2 cellular contexts compared by ENCODE assay signal in the genomic region with DNA sequence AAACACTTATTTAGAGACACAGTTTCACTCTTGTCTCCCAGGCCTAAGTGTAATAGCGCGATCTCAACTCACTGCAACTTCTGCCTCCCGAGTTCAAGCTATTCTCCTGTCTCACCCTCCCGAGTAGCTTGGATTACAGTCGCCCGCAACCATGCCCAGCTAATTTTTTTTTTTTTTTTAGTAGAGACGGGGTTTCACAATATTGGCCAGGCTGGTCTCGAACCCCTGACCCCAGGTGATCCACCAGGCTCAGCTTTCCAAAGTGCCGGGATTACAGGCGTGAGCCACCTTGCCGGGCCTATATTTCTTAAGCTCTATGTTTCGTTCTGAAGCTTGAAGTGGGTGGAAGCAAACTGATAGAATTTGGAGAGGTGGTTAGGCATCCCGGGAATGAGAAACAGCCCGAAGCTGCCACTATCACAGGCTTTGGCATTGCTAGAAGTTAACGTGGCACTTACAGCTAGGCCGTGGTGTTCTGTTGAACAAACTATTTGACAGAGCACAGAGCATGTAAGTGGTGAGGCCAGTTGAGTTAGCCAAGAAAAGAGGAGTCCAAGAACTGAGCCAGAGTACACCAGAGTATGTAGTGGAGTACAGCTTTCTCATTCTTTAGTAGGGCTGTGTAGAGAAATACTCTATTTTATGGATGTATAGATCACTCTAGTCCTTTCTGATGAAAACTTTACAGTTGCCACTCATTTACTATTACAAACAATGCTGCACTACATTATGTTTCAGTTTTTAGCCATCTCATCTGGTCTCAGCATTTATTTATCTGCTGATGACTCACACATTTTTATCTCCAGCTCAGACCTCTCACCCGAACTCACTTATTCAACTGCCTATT.
TF ChIP-seq lines count a peak whose summit lies in the region.

No MANE protein-coding gene starts in this region.

TF ChIP-seq in GM23338, 12 proteins besides CTCF, POLR2A, EP300 and RAD21 (continued from another document):
- TF ChIP-seq, protein P1, sequence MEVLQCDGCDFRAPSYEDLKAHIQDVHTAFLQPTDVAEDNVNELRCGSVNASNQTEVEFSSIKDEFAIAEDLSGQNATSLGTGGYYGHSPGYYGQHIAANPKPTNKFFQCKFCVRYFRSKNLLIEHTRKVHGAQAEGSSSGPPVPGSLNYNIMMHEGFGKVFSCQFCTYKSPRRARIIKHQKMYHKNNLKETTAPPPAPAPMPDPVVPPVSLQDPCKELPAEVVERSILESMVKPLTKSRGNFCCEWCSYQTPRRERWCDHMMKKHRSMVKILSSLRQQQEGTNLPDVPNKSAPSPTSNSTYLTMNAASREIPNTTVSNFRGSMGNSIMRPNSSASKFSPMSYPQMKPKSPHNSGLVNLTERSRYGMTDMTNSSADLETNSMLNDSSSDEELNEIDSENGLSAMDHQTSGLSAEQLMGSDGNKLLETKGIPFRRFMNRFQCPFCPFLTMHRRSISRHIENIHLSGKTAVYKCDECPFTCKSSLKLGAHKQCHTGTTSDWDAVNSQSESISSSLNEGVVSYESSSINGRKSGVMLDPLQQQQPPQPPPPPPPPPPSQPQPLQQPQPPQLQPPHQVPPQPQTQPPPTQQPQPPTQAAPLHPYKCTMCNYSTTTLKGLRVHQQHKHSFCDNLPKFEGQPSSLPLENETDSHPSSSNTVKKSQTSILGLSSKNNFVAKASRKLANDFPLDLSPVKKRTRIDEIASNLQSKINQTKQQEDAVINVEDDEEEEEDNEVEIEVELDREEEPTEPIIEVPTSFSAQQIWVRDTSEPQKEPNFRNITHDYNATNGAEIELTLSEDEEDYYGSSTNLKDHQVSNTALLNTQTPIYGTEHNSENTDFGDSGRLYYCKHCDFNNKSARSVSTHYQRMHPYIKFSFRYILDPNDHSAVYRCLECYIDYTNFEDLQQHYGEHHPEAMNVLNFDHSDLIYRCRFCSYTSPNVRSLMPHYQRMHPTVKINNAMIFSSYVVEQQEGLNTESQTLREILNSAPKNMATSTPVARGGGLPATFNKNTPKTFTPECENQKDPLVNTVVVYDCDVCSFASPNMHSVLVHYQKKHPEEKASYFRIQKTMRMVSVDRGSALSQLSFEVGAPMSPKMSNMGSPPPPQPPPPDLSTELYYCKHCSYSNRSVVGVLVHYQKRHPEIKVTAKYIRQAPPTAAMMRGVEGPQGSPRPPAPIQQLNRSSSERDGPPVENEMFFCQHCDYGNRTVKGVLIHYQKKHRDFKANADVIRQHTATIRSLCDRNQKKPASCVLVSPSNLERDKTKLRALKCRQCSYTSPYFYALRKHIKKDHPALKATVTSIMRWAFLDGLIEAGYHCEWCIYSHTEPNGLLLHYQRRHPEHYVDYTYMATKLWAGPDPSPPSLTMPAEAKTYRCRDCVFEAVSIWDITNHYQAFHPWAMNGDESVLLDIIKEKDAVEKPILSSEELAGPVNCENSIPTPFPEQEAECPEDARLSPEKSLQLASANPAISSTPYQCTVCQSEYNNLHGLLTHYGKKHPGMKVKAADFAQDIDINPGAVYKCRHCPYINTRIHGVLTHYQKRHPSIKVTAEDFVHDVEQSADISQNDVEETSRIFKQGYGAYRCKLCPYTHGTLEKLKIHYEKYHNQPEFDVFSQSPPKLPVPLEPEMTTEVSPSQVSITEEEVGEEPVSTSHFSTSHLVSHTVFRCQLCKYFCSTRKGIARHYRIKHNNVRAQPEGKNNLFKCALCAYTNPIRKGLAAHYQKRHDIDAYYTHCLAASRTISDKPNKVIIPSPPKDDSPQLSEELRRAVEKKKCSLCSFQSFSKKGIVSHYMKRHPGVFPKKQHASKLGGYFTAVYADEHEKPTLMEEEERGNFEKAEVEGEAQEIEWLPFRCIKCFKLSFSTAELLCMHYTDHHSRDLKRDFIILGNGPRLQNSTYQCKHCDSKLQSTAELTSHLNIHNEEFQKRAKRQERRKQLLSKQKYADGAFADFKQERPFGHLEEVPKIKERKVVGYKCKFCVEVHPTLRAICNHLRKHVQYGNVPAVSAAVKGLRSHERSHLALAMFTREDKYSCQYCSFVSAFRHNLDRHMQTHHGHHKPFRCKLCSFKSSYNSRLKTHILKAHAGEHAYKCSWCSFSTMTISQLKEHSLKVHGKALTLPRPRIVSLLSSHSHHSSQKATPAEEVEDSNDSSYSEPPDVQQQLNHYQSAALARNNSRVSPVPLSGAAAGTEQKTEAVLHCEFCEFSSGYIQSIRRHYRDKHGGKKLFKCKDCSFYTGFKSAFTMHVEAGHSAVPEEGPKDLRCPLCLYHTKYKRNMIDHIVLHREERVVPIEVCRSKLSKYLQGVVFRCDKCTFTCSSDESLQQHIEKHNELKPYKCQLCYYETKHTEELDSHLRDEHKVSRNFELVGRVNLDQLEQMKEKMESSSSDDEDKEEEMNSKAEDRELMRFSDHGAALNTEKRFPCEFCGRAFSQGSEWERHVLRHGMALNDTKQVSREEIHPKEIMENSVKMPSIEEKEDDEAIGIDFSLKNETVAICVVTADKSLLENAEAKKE (CRISPR knock-in tag; IDR thresholded peaks at IDR 0.05) = no peak
- TF ChIP-seq EZH2phosphoT487 (IDR thresholded peaks at IDR 0.05; ENCODE audit: unreplicated experiment) (no peak), ZNF114 (CRISPR knock-in tag; IDR thresholded peaks at IDR 0.05) (no peak), JUNB (IDR thresholded peaks at IDR 0.05; ENCODE audit: unreplicated experiment) (no peak), CREB1 (CRISPR knock-in tag; IDR thresholded peaks at IDR 0.05; ENCODE audit: low read depth) (no peak)

TF ChIP-seq in SK-N-SH treated with all-trans-retinoic acid at 6 μM for 48 hours, 23 proteins besides CTCF, POLR2A, EP300 and RAD21 (continued from another document):
- TF ChIP-seq, protein P2, sequence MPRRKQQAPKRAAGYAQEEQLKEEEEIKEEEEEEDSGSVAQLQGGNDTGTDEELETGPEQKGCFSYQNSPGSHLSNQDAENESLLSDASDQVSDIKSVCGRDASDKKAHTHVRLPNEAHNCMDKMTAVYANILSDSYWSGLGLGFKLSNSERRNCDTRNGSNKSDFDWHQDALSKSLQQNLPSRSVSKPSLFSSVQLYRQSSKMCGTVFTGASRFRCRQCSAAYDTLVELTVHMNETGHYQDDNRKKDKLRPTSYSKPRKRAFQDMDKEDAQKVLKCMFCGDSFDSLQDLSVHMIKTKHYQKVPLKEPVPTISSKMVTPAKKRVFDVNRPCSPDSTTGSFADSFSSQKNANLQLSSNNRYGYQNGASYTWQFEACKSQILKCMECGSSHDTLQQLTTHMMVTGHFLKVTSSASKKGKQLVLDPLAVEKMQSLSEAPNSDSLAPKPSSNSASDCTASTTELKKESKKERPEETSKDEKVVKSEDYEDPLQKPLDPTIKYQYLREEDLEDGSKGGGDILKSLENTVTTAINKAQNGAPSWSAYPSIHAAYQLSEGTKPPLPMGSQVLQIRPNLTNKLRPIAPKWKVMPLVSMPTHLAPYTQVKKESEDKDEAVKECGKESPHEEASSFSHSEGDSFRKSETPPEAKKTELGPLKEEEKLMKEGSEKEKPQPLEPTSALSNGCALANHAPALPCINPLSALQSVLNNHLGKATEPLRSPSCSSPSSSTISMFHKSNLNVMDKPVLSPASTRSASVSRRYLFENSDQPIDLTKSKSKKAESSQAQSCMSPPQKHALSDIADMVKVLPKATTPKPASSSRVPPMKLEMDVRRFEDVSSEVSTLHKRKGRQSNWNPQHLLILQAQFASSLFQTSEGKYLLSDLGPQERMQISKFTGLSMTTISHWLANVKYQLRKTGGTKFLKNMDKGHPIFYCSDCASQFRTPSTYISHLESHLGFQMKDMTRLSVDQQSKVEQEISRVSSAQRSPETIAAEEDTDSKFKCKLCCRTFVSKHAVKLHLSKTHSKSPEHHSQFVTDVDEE (CRISPR knock-in tag; IDR thresholded peaks at IDR 0.05) = no peak
- no peak for TF ChIP-seq ARNTL (CRISPR knock-in tag; IDR thresholded peaks at IDR 0.05; ENCODE audit: borderline replicate concordance, low read depth)
- TF ChIP-seq, protein P3, sequence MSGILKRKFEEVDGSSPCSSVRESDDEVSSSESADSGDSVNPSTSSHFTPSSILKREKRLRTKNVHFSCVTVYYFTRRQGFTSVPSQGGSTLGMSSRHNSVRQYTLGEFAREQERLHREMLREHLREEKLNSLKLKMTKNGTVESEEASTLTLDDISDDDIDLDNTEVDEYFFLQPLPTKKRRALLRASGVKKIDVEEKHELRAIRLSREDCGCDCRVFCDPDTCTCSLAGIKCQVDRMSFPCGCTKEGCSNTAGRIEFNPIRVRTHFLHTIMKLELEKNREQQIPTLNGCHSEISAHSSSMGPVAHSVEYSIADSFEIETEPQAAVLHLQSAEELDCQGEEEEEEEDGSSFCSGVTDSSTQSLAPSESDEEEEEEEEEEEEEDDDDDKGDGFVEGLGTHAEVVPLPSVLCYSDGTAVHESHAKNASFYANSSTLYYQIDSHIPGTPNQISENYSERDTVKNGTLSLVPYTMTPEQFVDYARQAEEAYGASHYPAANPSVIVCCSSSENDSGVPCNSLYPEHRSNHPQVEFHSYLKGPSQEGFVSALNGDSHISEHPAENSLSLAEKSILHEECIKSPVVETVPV (CRISPR knock-in tag; IDR thresholded peaks at IDR 0.05) = no peak
- TF ChIP-seq GLIS3 (CRISPR knock-in tag; IDR thresholded peaks at IDR 0.05) = no peak
- no peak for TF ChIP-seq ZFP30 (CRISPR knock-in tag; IDR thresholded peaks at IDR 0.05)
- TF ChIP-seq ZNF565 (CRISPR knock-in tag; conservative IDR thresholded peaks at IDR 0.05; ENCODE audit: low read depth) = no peak
